In genomic region chr9:112750767-112751058, GRCh38 we compare ENCODE assay signal across 8 cellular contexts. TPM values are rescaled to one million over a fixed set of nuclear protein-coding genes. Genes with fewer than 3 reads are reported as not detected.
DNase-seq lines count a peak whose midpoint lies in the region; ATAC-seq and TF ChIP-seq lines count a peak whose summit lies in the region.

No MANE protein-coding gene starts in this region.

- H3K4me1 ChIP-seq in OCI-LY3 (ENCODE audit: low read length) (peaks cover 14% of the 10 kb centered on the region), fibroblast of lung (ENCODE audit: control insufficient read depth, extremely low read depth, insufficient read depth, low read length) (peaks cover 29% of the 10 kb centered on the region), prostate gland (replicated peaks) (no peaks in the 10 kb centered on the region)

- WGBS in prostate gland, result no CpG with 5 or more reads among the region's 50 CpGs

- H3K27me3 ChIP-seq in OCI-LY3 (ENCODE audit: low read depth, low read length), result no peaks in the 10 kb centered on the region
- H3K27me3 ChIP-seq in fibroblast of lung (ENCODE audit: control insufficient read depth, insufficient read depth, low read length), result no peaks in the 10 kb centered on the region
- H3K27me3 ChIP-seq in prostate gland (replicated peaks; ENCODE audit: insufficient read depth), result no peaks in the 10 kb centered on the region

- H2AFZ ChIP-seq in OCI-LY3 (ENCODE audit: low read depth, low read length), result peak overlapping the region; percentile 81; the same call in 1 of the 2 replicates
- H2AFZ ChIP-seq in fibroblast of lung (ENCODE audit: low read length), result peak overlapping the region; percentile 72

- no peak for TF ChIP-seq POLR2A in prostate gland (IDR thresholded peaks at IDR 0.05)

- H3K4me3 ChIP-seq in GM12865 (ENCODE audit: low read depth, low read length), result peak overlapping the region; percentile 77
- peak overlapping the region; percentile 89 for H3K4me3 ChIP-seq in OCI-LY3 (ENCODE audit: low read length)
- peak overlapping the region; percentile 68 to 91 (median 79) for H3K4me3 ChIP-seq in fibroblast of lung (replicated peaks in 1 of 4; ENCODE audit: control extremely low read depth in 1 of 4, insufficient read depth in 1 of 4, low read depth in 3 of 4, low read length in 4 of 4)
- H3K4me3 ChIP-seq in prostate gland, result peak overlapping the region; percentile 57 to 97

- H3K9me3 ChIP-seq in OCI-LY3 (ENCODE audit: insufficient read depth, low read length) (no peaks in the 10 kb centered on the region), fibroblast of lung (ENCODE audit: control insufficient read depth, insufficient read depth, low read depth, low read length) (no peaks in the 10 kb centered on the region), prostate gland (no peaks in the 10 kb centered on the region)

- 0 out of 2 replicates have a peak, but pooled peaks cover 9% of the 10 kb centered on the region for H3K79me2 ChIP-seq in OCI-LY3 (ENCODE audit: low read length)
- peaks cover 12% of the 10 kb centered on the region for H3K79me2 ChIP-seq in fibroblast of lung (ENCODE audit: control insufficient read depth, insufficient read depth, low read length)

- no peak overlapping the region for H3K27ac ChIP-seq in OCI-LY3 (ENCODE audit: low read length)
- no peak overlapping the region for H3K27ac ChIP-seq in fibroblast of lung (ENCODE audit: insufficient read depth, low read length)
- peak overlapping the region; percentile 66 to 75 for H3K27ac ChIP-seq in prostate gland

- H3K4me2 ChIP-seq in OCI-LY3 (ENCODE audit: low read length) (peak overlapping the region; percentile 97), fibroblast of lung (ENCODE audit: extremely low read depth, insufficient read depth, low read length) (peak overlapping the region; percentile 88)

- no peaks in the 10 kb centered on the region for H3K36me3 ChIP-seq in OCI-LY3 (replicated peaks; ENCODE audit: low read depth, low read length)
- no peaks in the 10 kb centered on the region for H3K36me3 ChIP-seq in fibroblast of lung (ENCODE audit: control insufficient read depth, insufficient read depth, low read length)
- H3K36me3 ChIP-seq in prostate gland, result no peaks in the 10 kb centered on the region

- DNase-seq in GM12865 (ENCODE audit: low read depth), result no peak
- DNase-seq in fibroblast of lung (ENCODE audit: low read depth in 2 of 2), result no peak
- peak; percentile 6 for DNase-seq in prostate gland (ENCODE audit: low spot score)
- DNase-seq in H4 (ENCODE audit: low spot score), result no peak
- no peak for DNase-seq in NCI-H1092 treated with DMSO at 0.1 percent for 48 hours (lab: John Stamatoyannopoulos, UW)

- H3K9ac ChIP-seq in OCI-LY3 (ENCODE audit: low read length), result peak overlapping the region; percentile 80
- peak overlapping the region; percentile 68 for H3K9ac ChIP-seq in fibroblast of lung (ENCODE audit: insufficient read depth, low read length)

- no peak for TF ChIP-seq CTCF in GM12865 (IDR thresholded peaks at IDR 0.05; ENCODE audit: insufficient read depth, low read depth, low read length, missing control alignments)
- no peak for TF ChIP-seq CTCF in OCI-LY3 (IDR thresholded peaks at IDR 0.05; ENCODE audit: low read depth, low read length)
- no peak for TF ChIP-seq CTCF in fibroblast of lung (conservative IDR thresholded peaks at IDR 0.05 in 1 of 2, IDR thresholded peaks at IDR 0.05 in 1 of 2; ENCODE audit: low read depth in 1 of 2, low read length in 2 of 2)
- TF ChIP-seq CTCF in prostate gland (IDR thresholded peaks at IDR 0.05), result no peak

- intact Hi-C loops in prostate gland (cut with DNase I), result loop anchor here (5.0 kb wide), 3 partner anchors 33 to 368 kb away; partner anchors contain the start of genes HSDL2 and INIP

- H4K20me1 ChIP-seq in OCI-LY3 (ENCODE audit: insufficient read depth, low read length), result no peaks in the 10 kb centered on the region
- no peaks in the 10 kb centered on the region for H4K20me1 ChIP-seq in fibroblast of lung (ENCODE audit: control insufficient read depth, extremely low read depth, insufficient read depth, low read length)

- ATAC-seq in GM19324 (IDR thresholded peaks at IDR 0.05; ENCODE audit: low FRiP score, unreplicated experiment) (no peak), HG02981 (IDR thresholded peaks at IDR 0.05; ENCODE audit: unreplicated experiment) (no peak)

RNA-seq across cellular contexts. Expression of gene SNX30, which starts 0.2 kb away (rescaled TPM):
- total RNA-seq in fibroblast of lung (20.3 and 20.6 TPM in 2 replicates), prostate gland (10 to 100 TPM in 1 of 2 donors, 1 to 10 TPM in 1; 6.3 to 38.7 TPM)
- polyA plus RNA-seq in fibroblast of lung, result 7.9 and 10.8 TPM in 2 replicates
- 7.2 and 8.3 TPM in 2 replicates for polyA plus RNA-seq in fibroblast of lung (2012)
- polyA minus RNA-seq in fibroblast of lung (ENCODE audit: low replicate concordance), result 7.1 and 8.4 TPM in 2 replicates
- total RNA-seq in H4 (2014; rRNA removed; shearing (Covaris generic)), result 13.8 and 17.4 TPM in 2 replicates

RNA-seq across cellular contexts. Expression of gene INIP, which starts 32.8 kb away (rescaled TPM):
- 14.4 and 14.9 TPM in 2 replicates for total RNA-seq in fibroblast of lung
- polyA plus RNA-seq in fibroblast of lung, result 24.1 and 26.9 TPM in 2 replicates
- polyA plus RNA-seq in fibroblast of lung (2012), result 15.9 and 16.2 TPM in 2 replicates
- polyA minus RNA-seq in fibroblast of lung (ENCODE audit: low replicate concordance), result 4.4 and 14.2 TPM in 2 replicates
- 10 to 100 TPM; 21.0 to 36.6 TPM for total RNA-seq in prostate gland
- 34.7 and 45.8 TPM in 2 replicates for total RNA-seq in H4 (2014; rRNA removed; shearing (Covaris generic))

Comparison
In these comparisons a context has a peak if more than half of its experiments do, and no peak if none do; other contexts are left out.
1. H3K27ac ChIP-seq: peak in prostate gland (2 of 2); none in OCI-LY3 (single experiment) and fibroblast of lung (single experiment).
2. Peak in every context shown above with its lines, with median percentiles within 50 percentile points of each other: H3K4me3 ChIP-seq.